Comparison of ENCODE assay signal across 9 cellular contexts in the genomic region with DNA sequence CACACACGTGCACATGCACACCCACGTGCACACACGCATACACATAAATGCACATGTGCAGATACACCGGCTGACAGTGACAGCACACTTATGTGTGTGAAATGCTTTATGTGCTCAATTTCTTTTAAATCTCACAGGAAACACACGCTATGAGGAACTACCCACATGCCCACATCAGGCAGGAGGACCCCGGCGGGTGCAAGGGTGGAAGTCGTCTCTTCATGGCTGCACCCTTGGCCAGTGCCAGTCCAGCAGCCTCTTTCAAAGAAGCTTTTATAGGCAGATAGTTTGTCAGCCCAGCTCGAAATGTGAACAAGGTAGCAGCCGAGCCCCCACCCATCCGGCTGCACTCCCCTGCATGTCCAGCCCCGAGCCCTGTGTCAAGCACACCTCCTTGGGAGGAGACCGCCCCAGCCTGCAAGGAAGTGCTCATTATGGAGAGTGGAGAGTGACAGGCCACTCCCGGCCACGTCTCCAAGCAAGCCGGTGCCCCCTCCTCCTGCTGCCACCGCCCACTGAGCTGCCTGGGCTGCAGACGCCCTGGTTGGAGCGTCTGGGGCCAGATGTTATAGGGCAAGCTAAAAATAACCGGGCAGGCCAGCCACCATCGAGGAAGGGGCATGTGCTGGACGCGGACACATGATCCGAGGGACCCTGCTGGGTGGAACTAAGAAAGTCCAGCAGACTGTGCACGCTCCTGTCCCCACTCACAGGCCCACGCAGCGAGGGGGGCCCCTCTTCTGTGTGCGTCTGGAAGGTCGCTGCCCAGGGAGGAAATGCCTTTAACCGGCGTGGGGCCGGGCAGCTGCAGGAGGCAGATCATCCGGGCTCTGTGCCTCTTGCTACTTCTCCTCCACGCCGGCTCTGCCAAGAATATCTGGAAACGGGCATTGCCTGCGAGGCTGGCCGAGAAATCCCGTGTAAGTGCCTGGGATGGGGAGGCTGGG. TPM values are rescaled to one million over a fixed set of nuclear protein-coding genes. Genes with fewer than 3 reads are reported as not detected.
A peak's percentile ranks its signal among the peaks of the same experiment; 100 is the strongest.
DNase-seq lines count a peak whose midpoint lies in the region; ATAC-seq and TF ChIP-seq lines count a peak whose summit lies in the region.
"Had no signal": no experiment of that assay in that cellular context is flagged by ENCODE, and none has a peak within 500 bp of the region (broad histone marks: within the 10 kb centered on the region; RNA-seq: fewer than 3 reads in every experiment).

A gene with protein sequence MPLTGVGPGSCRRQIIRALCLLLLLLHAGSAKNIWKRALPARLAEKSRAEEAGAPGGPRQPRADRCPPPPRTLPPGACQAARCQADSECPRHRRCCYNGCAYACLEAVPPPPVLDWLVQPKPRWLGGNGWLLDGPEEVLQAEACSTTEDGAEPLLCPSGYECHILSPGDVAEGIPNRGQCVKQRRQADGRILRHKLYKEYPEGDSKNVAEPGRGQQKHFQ (plus strand): TSS at position 683 of the 947 bp plus-strand sequence. CDS start 94 bp downstream, at position 777.

- H3K4me3 Mint-ChIP-seq in activated T-helper 1 cell treated with anti-CD3 and anti-CD28 coated beads, Interleukin-12 subunit alpha, Interleukin-12 subunit beta, Interleukin-2, Interleukin-4 antibody, amounts not matched to agents 30 ng/mL and 10 ng/mL and 1 ng/mL, durations not matched to agents 14 hours and 24 hours and 36 hours, result no peak within 1 kb of the TSS

- intact Hi-C loops in activated T-helper 1 cell treated with anti-CD3 and anti-CD28 coated beads, Interleukin-12 subunit alpha, Interleukin-12 subunit beta, Interleukin-2, Interleukin-4 antibody, amounts not matched to agents 30 ng/mL and 10 ng/mL and 1 ng/mL, durations not matched to agents 14 hours and 24 hours and 36 hours (cut with micrococcal nuclease), result no loop called here

- no peak for ATAC-seq in HG03457 (IDR thresholded peaks at IDR 0.05; ENCODE audit: unreplicated experiment)
- ATAC-seq in GM18861 (IDR thresholded peaks at IDR 0.05; ENCODE audit: unreplicated experiment), result no peak

- H3K36me3 Mint-ChIP-seq in activated T-helper 1 cell treated with anti-CD3 and anti-CD28 coated beads, Interleukin-12 subunit alpha, Interleukin-12 subunit beta, Interleukin-2, Interleukin-4 antibody, amounts not matched to agents 30 ng/mL and 10 ng/mL and 1 ng/mL, durations not matched to agents 14 hours and 24 hours and 36 hours (ENCODE audit: low read depth), result no peaks in the 10 kb centered on the region

- TF ChIP-seq CTCF in epithelial cell of proximal tubule (conservative IDR thresholded peaks at IDR 0.05; ENCODE audit: low read depth, low read length), result no peak

- H3K27ac Mint-ChIP-seq in activated T-helper 1 cell treated with anti-CD3 and anti-CD28 coated beads, Interleukin-12 subunit alpha, Interleukin-12 subunit beta, Interleukin-2, Interleukin-4 antibody, amounts not matched to agents 30 ng/mL and 10 ng/mL and 1 ng/mL, durations not matched to agents 14 hours and 24 hours and 36 hours, result no peak within 1 kb of the TSS

- H3K9me3 Mint-ChIP-seq in activated T-helper 1 cell treated with anti-CD3 and anti-CD28 coated beads, Interleukin-12 subunit alpha, Interleukin-12 subunit beta, Interleukin-2, Interleukin-4 antibody, amounts not matched to agents 30 ng/mL and 10 ng/mL and 1 ng/mL, durations not matched to agents 14 hours and 24 hours and 36 hours, result no peaks in the 10 kb centered on the region

- DNase-seq in NCI-H82 (lab: John Stamatoyannopoulos, UW) (peak; percentile 56), NCI-H82 treated with DMSO at 0.1 percent for 48 hours (lab: John Stamatoyannopoulos, UW; ENCODE audit: unreplicated experiment) (no peak), epithelial cell of proximal tubule (ENCODE audit: low read depth) (no peak), mucosa of gallbladder (ENCODE audit: low spot score) (no peak), ureter (ENCODE audit: low spot score) (peak; percentile 68)
- no peak for DNase-seq in activated T-helper 1 cell treated with anti-CD3 and anti-CD28 coated beads, Interleukin-12 subunit alpha, Interleukin-12 subunit beta, Interleukin-2, Interleukin-4 antibody, amounts not matched to agents 30 ng/mL and 10 ng/mL and 1 ng/mL, durations not matched to agents 14 hours and 24 hours and 36 hours (ENCODE audit: low spot score)
- DNase-seq: activated gamma-delta T cell treated with Interleukin-2 at 50 U/mL for 16 hours had no signal

- H3K4me3 ChIP-seq in epithelial cell of proximal tubule (ENCODE audit: low read depth, low read length), result peak within 1 kb of the TSS; percentile 30

- peaks cover 5% of the 10 kb centered on the region for H3K4me1 Mint-ChIP-seq in activated T-helper 1 cell treated with anti-CD3 and anti-CD28 coated beads, Interleukin-12 subunit alpha, Interleukin-12 subunit beta, Interleukin-2, Interleukin-4 antibody, amounts not matched to agents 30 ng/mL and 10 ng/mL and 1 ng/mL, durations not matched to agents 14 hours and 24 hours and 36 hours (ENCODE audit: low read depth)

- peaks cover 44% of the 10 kb centered on the region for H3K27me3 Mint-ChIP-seq in activated T-helper 1 cell treated with anti-CD3 and anti-CD28 coated beads, Interleukin-12 subunit alpha, Interleukin-12 subunit beta, Interleukin-2, Interleukin-4 antibody, amounts not matched to agents 30 ng/mL and 10 ng/mL and 1 ng/mL, durations not matched to agents 14 hours and 24 hours and 36 hours (ENCODE audit: insufficient read depth)

RNA-seq across cellular contexts. Expression of the gene that starts here (rescaled TPM):
- total RNA-seq in epithelial cell of proximal tubule (not detected in 2 replicates), mucosa of gallbladder (92.6 TPM), ureter (63.5 TPM)
- not detected in 2 replicates for total RNA-seq in activated T-helper 1 cell treated with anti-CD3 and anti-CD28 coated beads, Interleukin-12 subunit alpha, Interleukin-12 subunit beta, Interleukin-2, Interleukin-4 antibody, amounts not matched to agents 30 ng/mL and 10 ng/mL and 1 ng/mL, durations not matched to agents 14 hours and 24 hours and 36 hours

Comparison
In these comparisons a context has a peak if more than half of its experiments do, and no peak if none do; other contexts are left out.
1. RNA of the gene that starts here (total RNA-seq): 92.6 TPM in mucosa of gallbladder (single experiment) and 63.5 TPM in ureter (single experiment); not detected in epithelial cell of proximal tubule and not detected in activated T-helper 1 cell treated with anti-CD3 and anti-CD28 coated beads, Interleukin-12 subunit alpha, Interleukin-12 subunit beta, Interleukin-2, Interleukin-4 antibody, amounts not matched to agents 30 ng/mL and 10 ng/mL and 1 ng/mL, durations not matched to agents 14 hours and 24 hours and 36 hours; every median in the first group is over 10 times any median in the second.
2. DNase-seq: peak in NCI-H82 (single experiment) and ureter (single experiment); none in NCI-H82 treated with DMSO at 0.1 percent for 48 hours (single experiment), epithelial cell of proximal tubule (single experiment), mucosa of gallbladder (single experiment) and activated T-helper 1 cell treated with anti-CD3 and anti-CD28 coated beads, Interleukin-12 subunit alpha, Interleukin-12 subunit beta, Interleukin-2, Interleukin-4 antibody, amounts not matched to agents 30 ng/mL and 10 ng/mL and 1 ng/mL, durations not matched to agents 14 hours and 24 hours and 36 hours (single experiment).